In the genomic region with DNA sequence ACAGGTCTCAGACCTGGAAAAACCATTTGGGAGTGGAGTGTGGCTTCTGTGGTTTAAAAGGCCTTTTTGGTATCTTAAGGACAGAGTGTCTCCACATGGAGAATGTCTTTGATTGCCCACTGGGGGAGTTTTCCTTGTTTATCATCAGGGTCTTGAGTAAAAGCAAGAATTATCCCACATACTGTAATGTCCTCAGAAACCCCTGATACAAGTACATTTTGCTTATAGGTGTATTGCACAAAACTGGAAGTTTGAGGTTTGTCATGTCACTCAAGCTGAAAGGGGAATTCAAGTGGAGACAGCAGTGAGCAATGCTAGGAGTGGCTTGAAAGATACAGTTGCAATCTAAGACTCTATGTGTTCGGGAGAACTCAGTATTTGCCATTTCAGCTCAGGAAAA, we compare ENCODE assay signal across 25 cellular contexts.
DNase-seq lines count a peak whose midpoint lies in the region; TF ChIP-seq lines count a peak whose summit lies in the region.
"Had no signal": no experiment of that assay in that cellular context is flagged by ENCODE, and none has a peak within 500 bp of the region (broad histone marks: within the 10 kb centered on the region; RNA-seq: fewer than 3 reads in every experiment).

No MANE protein-coding gene starts in this region.

- 60% methylated on average over 1 of the region's 1 CpG for WGBS in smooth muscle cell (ENCODE audit: low lambda C conversion rate)

- H3K9ac ChIP-seq in smooth muscle cell (ENCODE audit: low read depth): peak overlapping the region; percentile 59
- H3K9ac ChIP-seq: BLaER1, GM23248, neural progenitor cell had no signal

- DNase-seq in NOMO-1 treated with DMSO at 0.1 percent for 48 hours (lab: John Stamatoyannopoulos, UW; ENCODE audit: unreplicated experiment): peak; percentile 18
- no peak for DNase-seq in NOMO-1 treated with dmso at 0.1 percent for 144 hours (lab: John Stamatoyannopoulos, UW; ENCODE audit: unreplicated experiment)
- DNase-seq in MV-4-11 (lab: John Stamatoyannopoulos, UW): peak; percentile 60
- peak; percentile 72 for DNase-seq in choroid plexus epithelial cell (ENCODE audit: low read depth)
- DNase-seq in smooth muscle cell (lab: John Stamatoyannopoulos, UW; ENCODE audit: unreplicated experiment): no peak
- DNase-seq in COLO829 (ENCODE audit: low spot score): no peak
- DNase-seq in effector memory CD4-positive, alpha-beta T cell: no peak
- DNase-seq in COR-L47 (lab: John Stamatoyannopoulos, UW): no peak
- DNase-seq: activated CD4-positive, alpha-beta T cell treated with anti-CD3 and anti-CD28 coated beads for 4 hours; activated gamma-delta T cell treated with Interleukin-2 at 50 U/mL for 16 hours; amniotic stem cell; cerebellar nuclear complex; effector CD8-positive, alpha-beta T cell; GDM1; GM23248; heart right ventricle; mesendoderm; NCI-H1092 treated with DMSO at 0.1 percent for 48 hours; RPMI8226; stimulated activated CD4-positive, alpha-beta T cell treated with anti-CD3 and anti-CD28 coated beads, Interleukin-12 subunit alpha, Interleukin-12 subunit beta, amount 100 ng/mL, for 4 hours; SW 1271 had no signal

- peaks cover 3% of the 10 kb centered on the region for H3K4me1 ChIP-seq in smooth muscle cell (ENCODE audit: low read depth)
- no peaks in the 10 kb centered on the region for H3K4me1 ChIP-seq in effector memory CD4-positive, alpha-beta T cell (ENCODE audit: control insufficient read depth, insufficient read depth, low read length, poor library complexity, severe bottlenecking)
- H3K4me1 ChIP-seq: BLaER1, neural progenitor cell had no signal

- H3K79me2 ChIP-seq in smooth muscle cell (ENCODE audit: low read depth): no peaks in the 10 kb centered on the region

- H4K20me1 ChIP-seq in smooth muscle cell (ENCODE audit: low read depth): no peaks in the 10 kb centered on the region
- H4K20me1 ChIP-seq: BLaER1 had no signal

- no peaks in the 10 kb centered on the region for H3K9me3 ChIP-seq in smooth muscle cell (replicated peaks; ENCODE audit: low read depth)
- no peaks in the 10 kb centered on the region for H3K9me3 ChIP-seq in effector memory CD4-positive, alpha-beta T cell (ENCODE audit: control insufficient read depth, low read length)
- H3K9me3 ChIP-seq: BLaER1, heart right ventricle, suprapubic skin had no signal

- TF ChIP-seq CTCF in choroid plexus epithelial cell (conservative IDR thresholded peaks at IDR 0.05; ENCODE audit: low read depth, low read length) (no peak), smooth muscle cell (IDR thresholded peaks at IDR 0.05; ENCODE audit: borderline replicate concordance, insufficient read depth, poor library complexity, severe bottlenecking) (no peak)

- no peaks in the 10 kb centered on the region for H3F3A ChIP-seq in smooth muscle cell (ENCODE audit: low read depth)

- H3K4me3 ChIP-seq in choroid plexus epithelial cell (ENCODE audit: low read depth, low read length) (no peak overlapping the region), smooth muscle cell (no peak overlapping the region)
- no peak overlapping the region for H3K4me3 ChIP-seq in effector memory CD4-positive, alpha-beta T cell (ENCODE audit: insufficient read depth, low read depth, low read length, poor library complexity, severe bottlenecking)
- H3K4me3 ChIP-seq: BLaER1, GM23248, heart right ventricle, neural progenitor cell, suprapubic skin had no signal

- no peaks in the 10 kb centered on the region for H3K36me3 ChIP-seq in smooth muscle cell (ENCODE audit: low read depth)
- H3K36me3 ChIP-seq in effector memory CD4-positive, alpha-beta T cell (ENCODE audit: control insufficient read depth, insufficient read depth, low read length): no peaks in the 10 kb centered on the region
- H3K36me3 ChIP-seq: BLaER1, heart right ventricle, neural progenitor cell, suprapubic skin had no signal

- H3K27ac ChIP-seq in smooth muscle cell (ENCODE audit: low read depth): peak overlapping the region; percentile 81
- H3K27ac ChIP-seq in effector memory CD4-positive, alpha-beta T cell (ENCODE audit: insufficient read depth, low read length, poor library complexity, severe bottlenecking): no peak overlapping the region
- H3K27ac ChIP-seq: 22Rv1, BLaER1, GM23248, heart right ventricle, neural progenitor cell, suprapubic skin had no signal

- H2AFZ ChIP-seq in smooth muscle cell (ENCODE audit: low read depth): no peak overlapping the region
- H2AFZ ChIP-seq: GM23248, neural progenitor cell had no signal

- H3K27me3 ChIP-seq in smooth muscle cell (ENCODE audit: low read depth): no peaks in the 10 kb centered on the region
- H3K27me3 ChIP-seq in effector memory CD4-positive, alpha-beta T cell (replicated peaks; ENCODE audit: control insufficient read depth, insufficient read depth, low read length, poor library complexity, severe bottlenecking): no peaks in the 10 kb centered on the region
- H3K27me3 ChIP-seq: BLaER1, heart right ventricle, neural progenitor cell, suprapubic skin had no signal

- H3K4me2 ChIP-seq in smooth muscle cell: peak overlapping the region; percentile 67
- H3K4me2 ChIP-seq: BLaER1, neural progenitor cell had no signal

Comparison
In these comparisons a context has a peak if more than half of its experiments do, and no peak if none do; other contexts are left out.
1. DNase-seq: peak in NOMO-1 treated with DMSO at 0.1 percent for 48 hours (single experiment), MV-4-11 (single experiment) and choroid plexus epithelial cell (single experiment); none in NOMO-1 treated with dmso at 0.1 percent for 144 hours (single experiment), smooth muscle cell (single experiment), COLO829 (single experiment), effector memory CD4-positive, alpha-beta T cell (0 of 3) and COR-L47 (single experiment).